In genomic region chr11:44949160-44950035, GRCh38 we compare ENCODE assay signal across 8 cellular contexts. TPM values are rescaled to one million over a fixed set of nuclear protein-coding genes. Genes with fewer than 3 reads are reported as not detected.
DNase-seq lines count a peak whose midpoint lies in the region; ATAC-seq and TF ChIP-seq lines count a peak whose summit lies in the region.

No MANE protein-coding gene starts in this region.

- ATAC-seq in GM18870 (IDR thresholded peaks at IDR 0.05; ENCODE audit: unreplicated experiment), result no peak

- DNase-seq in NOMO-1 treated with DMSO at 0.1 percent for 48 hours (lab: John Stamatoyannopoulos, UW; ENCODE audit: unreplicated experiment) (peak; percentile 47), ascending aorta (ENCODE audit: low spot score in 2 of 2) (no peak), spleen (peak; percentile 88), HK-2 (ENCODE audit: unreplicated experiment) (no peak), NCI-H2029 treated with DMSO at 0.1 percent for 48 hours (lab: John Stamatoyannopoulos, UW) (no peak)

- H3K27ac ChIP-seq in ascending aorta, result peak overlapping the region; percentile 58 to 59
- H3K27ac ChIP-seq in iPS-18a (ENCODE audit: low read length), result no peak overlapping the region
- peak overlapping the region; percentile 80 to 97 (median 92) for H3K27ac ChIP-seq in spleen

- H3K27me3 ChIP-seq in ascending aorta (no peaks in the 10 kb centered on the region), iPS-18a (ENCODE audit: control insufficient read depth, insufficient read depth, low read length) (peaks cover 4% of the 10 kb centered on the region), spleen (replicated peaks in 1 of 7) (peaks cover 0 to 16% (median 0%) of the 10 kb centered on the region in 7 donors)

- TF ChIP-seq POLR2A in spleen (IDR thresholded peaks at IDR 0.05), result no peak

- peak; percentile 38; the same call in 1 of the 3 replicates for TF ChIP-seq CTCF in GM12872 (IDR thresholded peaks at IDR 0.05; ENCODE audit: insufficient read depth, low read depth, low read length)
- TF ChIP-seq CTCF in ascending aorta (IDR thresholded peaks at IDR 0.05), result peak; percentile 16 to 46 (median 45)
- peak in 10 of 11 experiments; percentile 26 to 80 (median 66) for TF ChIP-seq CTCF in spleen (IDR thresholded peaks at IDR 0.05 in 8 of 11, conservative IDR thresholded peaks at IDR 0.05 in 3 of 11)

- H3K9me3 ChIP-seq in ascending aorta, result no peaks in the 10 kb centered on the region
- H3K9me3 ChIP-seq in iPS-18a (ENCODE audit: control insufficient read depth, low read depth, low read length), result no peaks in the 10 kb centered on the region
- no peaks in the 10 kb centered on the region for H3K9me3 ChIP-seq in spleen

- 2 to 5% (median 3%) methylated on average over 18 to 57 of the region's 57 CpGs for WGBS in spleen, 5 donors

- peak overlapping the region; percentile 69 for H3K9ac ChIP-seq in iPS-18a (ENCODE audit: low read length)

- H3K36me3 ChIP-seq in ascending aorta (no peaks in the 10 kb centered on the region), iPS-18a (ENCODE audit: control insufficient read depth, low read depth, low read length) (no peaks in the 10 kb centered on the region), spleen (peaks cover 0 to 25% (median 4%) of the 10 kb centered on the region in 6 donors)

- intact Hi-C loops in ascending aorta (cut with DNase I) (loop anchor here (10.0 kb wide), 1 partner anchor 855 kb away; the partner anchor contains the start of gene SLC35C1), spleen (cut with DNase I; ENCODE audit: low total_unique reads) (no loop called here)

- peak overlapping the region; percentile 83 to 91 for H3K4me3 ChIP-seq in ascending aorta
- H3K4me3 ChIP-seq in iPS-18a (ENCODE audit: low read length), result peak overlapping the region; percentile 76
- peak overlapping the region; percentile 72 to 97 (median 85) for H3K4me3 ChIP-seq in spleen

- H3K4me1 ChIP-seq in ascending aorta (no peaks in the 10 kb centered on the region), iPS-18a (ENCODE audit: control insufficient read depth, low read depth, low read length) (peaks cover 27% of the 10 kb centered on the region), spleen (peaks cover 36 to 97% (median 75%) of the 10 kb centered on the region in 6 donors)

RNA-seq across cellular contexts. Expression of gene TP53I11, which starts 1.3 kb away (rescaled TPM):
- total RNA-seq in ascending aorta (266 TPM), spleen (100 to 1,000 TPM in 5 of 7 donors, 10 to 100 TPM in 2; 80.1 to 169 (median 110) TPM)
- polyA plus RNA-seq in spleen, result 10 to 100 TPM; 10.2 to 48.0 (median 11.6) TPM

Comparison
In these comparisons a context has a peak if more than half of its experiments do, and no peak if none do; other contexts are left out.
1. DNase-seq: peak in NOMO-1 treated with DMSO at 0.1 percent for 48 hours (single experiment) and spleen (single experiment); none in ascending aorta (0 of 2), HK-2 (single experiment) and NCI-H2029 treated with DMSO at 0.1 percent for 48 hours (single experiment).
2. Peak in every context shown above with its lines, with median percentiles within 50 percentile points of each other: CTCF ChIP-seq and H3K4me3 ChIP-seq.